Comparison of ENCODE assay signal across 28 cellular contexts in genomic region chr10:10960534-10960933, GRCh38.
"Had no signal": no experiment of that assay in that cellular context is flagged by ENCODE, and none has a peak within 500 bp of the region (broad histone marks: within the 10 kb centered on the region; RNA-seq: fewer than 3 reads in every experiment).

No MANE protein-coding gene starts in this region.

- DNase-seq: naive B cell; naive thymus-derived CD8-positive, alpha-beta T cell; nephron progenitor cell; pancreas; retina; right cardiac atrium; right lobe of liver; spleen; stimulated activated CD4-positive, alpha-beta T cell treated with anti-CD3 and anti-CD28 coated beads, Interleukin-12 subunit alpha, Interleukin-12 subunit beta, amount 100 ng/mL, for 4 hours; stimulated activated CD4-positive, alpha-beta T cell treated with anti-CD3 and anti-CD28 coated beads, Interleukin-1b, Interleukin-23, amount 100 ng/mL, for 48 hours; stimulated activated CD4-positive, alpha-beta T cell treated with anti-CD3 and anti-CD28 coated beads, Interleukin-4, amount 100 ng/mL, for 1 hour; stimulated activated CD4-positive, alpha-beta T cell treated with anti-CD3 and anti-CD28 coated beads, Interleukin-4, amount 100 ng/mL, for 4 hours; stimulated activated CD8-positive, alpha-beta memory T cell treated with anti-CD3 and anti-CD28 coated beads, Interleukin-4, amount 100 ng/mL, for 48 hours; stimulated activated naive CD4-positive, alpha-beta T cell; stimulated activated naive CD8-positive, alpha-beta T cell treated with anti-CD3 and anti-CD28 coated beads, Interleukin-15, amount 100 ng/mL, for 72 hours; stimulated activated naive CD8-positive, alpha-beta T cell treated with anti-CD3 and anti-CD28 coated beads, Interleukin-15, Interleukin-2, amounts not matched to agents 100 U/mL and 50 U/mL, for 24 hours; substantia nigra; testis; tibial artery; transverse colon; upper lobe of right lung; uterus had no signal

- H3K27ac ChIP-seq: neural progenitor cell, pancreas, prostate gland, right lobe of liver, skin epidermis, spleen, suprapubic skin, testis, tibial artery, transverse colon, upper lobe of right lung, uterus had no signal

- H3K9me3 ChIP-seq: pancreas, prostate gland, right lobe of liver, spleen, suprapubic skin, testis, tibial artery, transverse colon, upper lobe of right lung, uterus had no signal

- H3K27me3 ChIP-seq: neural progenitor cell, pancreas, right lobe of liver, spleen, suprapubic skin, testis, tibial artery, transverse colon, upper lobe of right lung, uterus had no signal

- H3K4me3 ChIP-seq: neural progenitor cell, pancreas, prostate gland, right lobe of liver, skin epidermis, smooth muscle cell, spleen, suprapubic skin, testis, tibial artery, transverse colon, upper lobe of right lung, uterus had no signal

- H3K4me2 ChIP-seq: neural progenitor cell, smooth muscle cell had no signal

- ATAC-seq: naive thymus-derived CD8-positive, alpha-beta T cell; pancreas; right cardiac atrium; right lobe of liver; stimulated activated memory B cell treated with anti-CD40 and anti-IgM and Interleukin-4, amounts not matched to agents 10 μg/mL and 1 μg/mL and 100 μg/mL, for 72 hours; upper lobe of right lung had no signal

- H3K36me3 ChIP-seq: neural progenitor cell, pancreas, prostate gland, right lobe of liver, spleen, suprapubic skin, tibial artery, transverse colon, upper lobe of right lung, uterus had no signal

- H2AFZ ChIP-seq: neural progenitor cell had no signal

- H3K4me1 ChIP-seq: neural progenitor cell, pancreas, prostate gland, right lobe of liver, spleen, suprapubic skin, testis, tibial artery, transverse colon, upper lobe of right lung, uterus had no signal

- H3K9ac ChIP-seq: neural progenitor cell had no signal
